Comparison of ENCODE assay signal across 1 cellular context in the genomic region with DNA sequence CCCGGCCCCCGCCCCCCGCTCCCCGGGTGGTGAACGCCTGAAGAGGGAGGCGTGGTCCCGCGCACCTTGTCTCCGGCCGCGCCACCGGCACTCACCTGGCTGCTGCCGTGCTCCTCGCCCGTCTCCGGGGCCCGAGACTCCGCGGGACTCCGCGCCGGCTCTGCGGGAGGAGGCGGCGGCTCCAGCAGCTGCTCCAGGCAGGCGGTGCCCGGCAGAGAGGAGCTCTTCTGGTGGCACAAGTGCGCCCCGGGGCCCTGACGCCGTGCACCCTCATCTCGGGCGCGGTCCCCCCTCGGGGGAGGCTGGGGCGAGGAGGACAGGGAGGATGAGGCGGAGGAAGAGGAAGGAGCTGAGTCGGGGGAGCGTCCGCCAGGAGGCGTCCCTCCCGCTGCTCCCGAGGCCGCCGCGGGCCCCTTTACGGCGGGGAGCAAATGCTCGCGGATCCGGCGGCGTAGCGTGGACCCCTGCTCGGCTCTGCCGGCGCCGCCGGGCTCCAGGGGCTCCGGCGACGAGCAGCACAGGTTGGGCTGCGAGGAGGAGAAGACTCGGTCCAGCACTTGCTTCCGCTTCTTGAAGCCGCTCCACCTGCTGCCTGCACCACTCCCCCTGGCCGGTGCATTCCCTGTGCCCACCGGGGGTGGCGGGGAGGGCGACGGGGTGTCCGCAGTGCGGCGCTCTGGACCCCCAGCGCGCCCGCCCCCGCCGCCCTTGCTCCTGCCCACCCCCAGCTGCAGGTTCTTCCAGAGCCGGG.
TF ChIP-seq lines count a peak whose summit lies in the region.

No MANE protein-coding gene starts in this region.

TF ChIP-seq in HepG2, 621 proteins besides CTCF, POLR2A, EP300 and RAD21 (continued from another document):
- TF ChIP-seq ZFX (CRISPR knock-in tag; IDR thresholded peaks at IDR 0.05; ENCODE audit: low read depth) (0 out of 2 replicates have a peak, but pooled peaks have one; percentile 31), ZNF460 (CRISPR knock-in tag; IDR thresholded peaks at IDR 0.05; ENCODE audit: borderline replicate concordance) (no peak), RXRB (CRISPR knock-in tag; IDR thresholded peaks at IDR 0.05; ENCODE audit: borderline replicate concordance) (no peak), ZSCAN30 (CRISPR knock-in tag; IDR thresholded peaks at IDR 0.05) (no peak), SNRNP70 (IDR thresholded peaks at IDR 0.05; ENCODE audit: low read depth, low read length) (no peak), MBNL3 (CRISPR knock-in tag; conservative IDR thresholded peaks at IDR 0.05) (no peak), MTF2 (CRISPR knock-in tag; IDR thresholded peaks at IDR 0.05; ENCODE audit: borderline replicate concordance) (peak; percentile 77; the same call in 1 of the 2 replicates), ZNF674 (CRISPR knock-in tag; IDR thresholded peaks at IDR 0.05; ENCODE audit: low read depth) (no peak), ZNF510 (CRISPR knock-in tag; IDR thresholded peaks at IDR 0.05; ENCODE audit: low read depth) (no peak), STAG1 (CRISPR knock-in tag; IDR thresholded peaks at IDR 0.05) (peak; percentile 36), GABPB1 (CRISPR knock-in tag; IDR thresholded peaks at IDR 0.05) (peak; percentile 51; the same call in 1 of the 2 replicates), EEA1 (CRISPR knock-in tag; IDR thresholded peaks at IDR 0.05; ENCODE audit: borderline replicate concordance) (no peak), ZNF383 (CRISPR knock-in tag; IDR thresholded peaks at IDR 0.05; ENCODE audit: borderline replicate concordance) (no peak), ETV5 (CRISPR knock-in tag; IDR thresholded peaks at IDR 0.05; ENCODE audit: borderline replicate concordance) (peak; percentile 27; the same call in 1 of the 2 replicates), ZNF737 (CRISPR knock-in tag; IDR thresholded peaks at IDR 0.05; ENCODE audit: borderline replicate concordance) (no peak)
- TF ChIP-seq, protein P1, sequence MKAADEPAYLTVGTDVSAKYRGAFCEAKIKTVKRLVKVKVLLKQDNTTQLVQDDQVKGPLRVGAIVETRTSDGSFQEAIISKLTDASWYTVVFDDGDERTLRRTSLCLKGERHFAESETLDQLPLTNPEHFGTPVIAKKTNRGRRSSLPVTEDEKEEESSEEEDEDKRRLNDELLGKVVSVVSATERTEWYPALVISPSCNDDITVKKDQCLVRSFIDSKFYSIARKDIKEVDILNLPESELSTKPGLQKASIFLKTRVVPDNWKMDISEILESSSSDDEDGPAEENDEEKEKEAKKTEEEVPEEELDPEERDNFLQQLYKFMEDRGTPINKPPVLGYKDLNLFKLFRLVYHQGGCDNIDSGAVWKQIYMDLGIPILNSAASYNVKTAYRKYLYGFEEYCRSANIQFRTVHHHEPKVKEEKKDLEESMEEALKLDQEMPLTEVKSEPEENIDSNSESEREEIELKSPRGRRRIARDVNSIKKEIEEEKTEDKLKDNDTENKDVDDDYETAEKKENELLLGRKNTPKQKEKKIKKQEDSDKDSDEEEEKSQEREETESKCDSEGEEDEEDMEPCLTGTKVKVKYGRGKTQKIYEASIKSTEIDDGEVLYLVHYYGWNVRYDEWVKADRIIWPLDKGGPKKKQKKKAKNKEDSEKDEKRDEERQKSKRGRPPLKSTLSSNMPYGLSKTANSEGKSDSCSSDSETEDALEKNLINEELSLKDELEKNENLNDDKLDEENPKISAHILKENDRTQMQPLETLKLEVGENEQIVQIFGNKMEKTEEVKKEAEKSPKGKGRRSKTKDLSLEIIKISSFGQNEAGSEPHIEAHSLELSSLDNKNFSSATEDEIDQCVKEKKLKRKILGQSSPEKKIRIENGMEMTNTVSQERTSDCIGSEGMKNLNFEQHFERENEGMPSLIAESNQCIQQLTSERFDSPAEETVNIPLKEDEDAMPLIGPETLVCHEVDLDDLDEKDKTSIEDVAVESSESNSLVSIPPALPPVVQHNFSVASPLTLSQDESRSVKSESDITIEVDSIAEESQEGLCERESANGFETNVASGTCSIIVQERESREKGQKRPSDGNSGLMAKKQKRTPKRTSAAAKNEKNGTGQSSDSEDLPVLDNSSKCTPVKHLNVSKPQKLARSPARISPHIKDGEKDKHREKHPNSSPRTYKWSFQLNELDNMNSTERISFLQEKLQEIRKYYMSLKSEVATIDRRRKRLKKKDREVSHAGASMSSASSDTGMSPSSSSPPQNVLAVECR (CRISPR knock-in tag; IDR thresholded peaks at IDR 0.05; ENCODE audit: borderline replicate concordance): no peak
- TF ChIP-seq, protein P2, sequence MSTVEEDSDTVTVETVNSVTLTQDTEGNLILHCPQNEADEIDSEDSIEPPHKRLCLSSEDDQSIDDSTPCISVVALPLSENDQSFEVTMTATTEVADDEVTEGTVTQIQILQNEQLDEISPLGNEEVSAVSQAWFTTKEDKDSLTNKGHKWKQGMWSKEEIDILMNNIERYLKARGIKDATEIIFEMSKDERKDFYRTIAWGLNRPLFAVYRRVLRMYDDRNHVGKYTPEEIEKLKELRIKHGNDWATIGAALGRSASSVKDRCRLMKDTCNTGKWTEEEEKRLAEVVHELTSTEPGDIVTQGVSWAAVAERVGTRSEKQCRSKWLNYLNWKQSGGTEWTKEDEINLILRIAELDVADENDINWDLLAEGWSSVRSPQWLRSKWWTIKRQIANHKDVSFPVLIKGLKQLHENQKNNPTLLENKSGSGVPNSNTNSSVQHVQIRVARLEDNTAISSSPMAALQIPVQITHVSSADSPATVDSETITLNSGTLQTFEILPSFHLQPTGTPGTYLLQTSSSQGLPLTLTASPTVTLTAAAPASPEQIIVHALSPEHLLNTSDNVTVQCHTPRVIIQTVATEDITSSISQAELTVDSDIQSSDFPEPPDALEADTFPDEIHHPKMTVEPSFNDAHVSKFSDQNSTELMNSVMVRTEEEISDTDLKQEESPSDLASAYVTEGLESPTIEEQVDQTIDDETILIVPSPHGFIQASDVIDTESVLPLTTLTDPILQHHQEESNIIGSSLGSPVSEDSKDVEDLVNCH (CRISPR knock-in tag; IDR thresholded peaks at IDR 0.05): no peak
